In the genomic region with DNA sequence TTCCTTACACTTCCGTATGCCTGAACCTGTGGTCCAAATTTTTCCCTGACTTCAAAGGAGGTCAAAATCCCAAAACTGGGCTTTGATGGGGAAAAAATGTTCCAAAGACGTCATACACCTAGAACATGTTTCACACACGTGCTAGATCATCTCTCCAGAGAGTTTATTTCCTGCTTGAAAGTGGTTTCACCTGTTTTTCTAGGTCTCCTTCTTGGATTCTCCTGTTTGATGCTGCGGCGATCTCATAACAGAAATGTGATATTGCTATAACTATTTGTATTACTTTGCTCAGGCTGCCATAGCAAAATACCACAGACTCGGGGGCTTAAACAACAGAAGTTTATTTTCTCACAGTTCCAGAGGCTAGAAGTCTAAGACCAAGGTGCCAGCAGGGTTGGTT, we compare ENCODE assay signal across 24 cellular contexts. TPM values are rescaled to one million over a fixed set of nuclear protein-coding genes. Genes with fewer than 3 reads are reported as not detected.
DNase-seq lines count a peak whose midpoint lies in the region; FAIRE-seq and TF ChIP-seq lines count a peak whose summit lies in the region.
"Had no signal": no experiment of that assay in that cellular context is flagged by ENCODE, and none has a peak within 500 bp of the region (broad histone marks: within the 10 kb centered on the region; RNA-seq: fewer than 3 reads in every experiment).

No MANE protein-coding gene starts in this region.

- peaks cover 10% of the 10 kb centered on the region for H3K4me1 Mint-ChIP-seq in neural crest cell

- FAIRE-seq in kidney (lab: Jason Lieb, UNC), result no peak
- FAIRE-seq: GM12878, HepG2, K562 had no signal

- no peak overlapping the region for H3K4me3 Mint-ChIP-seq in neural crest cell
- H3K4me3 Mint-ChIP-seq: CD4-positive, CD25-positive, alpha-beta regulatory T cell; H9; HFFc6 had no signal

- peak overlapping the region; percentile 3 for H3K27ac Mint-ChIP-seq in neural crest cell (ENCODE audit: unreplicated experiment)
- H3K27ac Mint-ChIP-seq: CD4-positive, CD25-positive, alpha-beta regulatory T cell; HFFc6 had no signal

- H3K36me3 Mint-ChIP-seq in neural crest cell (ENCODE audit: low read depth), result no peaks in the 10 kb centered on the region
- H3K36me3 Mint-ChIP-seq: CD4-positive, CD25-positive, alpha-beta regulatory T cell had no signal

- peaks cover 0 to 4% of the 10 kb centered on the region in 2 donors for H3K4me1 ChIP-seq in kidney (ENCODE audit: control insufficient read depth in 1 of 2, insufficient read depth in 1 of 2, low read depth in 1 of 2, low read length in 2 of 2)

- no peak overlapping the region for H3K9ac ChIP-seq in kidney (ENCODE audit: low read length in 2 of 2)
- H3K9ac ChIP-seq: GM23248 had no signal

- intact Hi-C loops in kidney (cut with DNase I), result no loop called here

- H3K9me3 ChIP-seq in kidney (ENCODE audit: control insufficient read depth in 1 of 2, low read length in 2 of 2), result no peaks in the 10 kb centered on the region

- no peaks in the 10 kb centered on the region for H3K36me3 ChIP-seq in kidney (ENCODE audit: control insufficient read depth in 1 of 2, insufficient read depth in 2 of 2, low read length in 2 of 2)

- H3K27ac ChIP-seq in VCaP (peak overlapping the region; percentile 34; the same call in 1 of the 2 replicates), kidney (ENCODE audit: low read depth in 2 of 2, low read length in 2 of 2) (no peak overlapping the region)
- H3K27ac ChIP-seq: GM23248, SK-N-MC had no signal

- TF ChIP-seq CTCF in LNCaP clone FGC (IDR thresholded peaks at IDR 0.05; ENCODE audit: control insufficient read depth, extremely low read depth, insufficient read depth) (no peak), VCaP (conservative IDR thresholded peaks at IDR 0.05) (no peak), neural crest cell (conservative IDR thresholded peaks at IDR 0.05) (no peak), kidney (IDR thresholded peaks at IDR 0.05; ENCODE audit: borderline replicate concordance, extremely low read depth, insufficient read depth) (no peak)

- no peaks in the 10 kb centered on the region for H3K9me3 Mint-ChIP-seq in neural crest cell
- H3K9me3 Mint-ChIP-seq: CD4-positive, CD25-positive, alpha-beta regulatory T cell; H9; HFFc6 had no signal

- H3K4me3 ChIP-seq in LNCaP clone FGC (ENCODE audit: low read depth, low read length), result no peak overlapping the region
- H3K4me3 ChIP-seq in kidney (ENCODE audit: low read length in 2 of 2), result no peak overlapping the region
- H3K4me3 ChIP-seq: GM12878, GM23248, K562, SK-N-MC had no signal

- H3K27me3 Mint-ChIP-seq in neural crest cell (ENCODE audit: low read depth), result no peaks in the 10 kb centered on the region

- DNase-seq in LNCaP clone FGC (ENCODE audit: low read depth) (peak; percentile 30), neural crest cell (ENCODE audit: low read depth, low spot score) (no peak), UCSD-AML1 (lab: John Stamatoyannopoulos, UW; ENCODE audit: unreplicated experiment) (no peak), NCI-H345 treated with DMSO at 0.1 percent for 48 hours (lab: John Stamatoyannopoulos, UW; ENCODE audit: unreplicated experiment) (no peak), kidney (no peak)
- DNase-seq in stimulated activated CD4-positive, alpha-beta T cell treated with anti-CD3 and anti-CD28 coated beads, Interleukin-2, amount 100 ng/mL, for 48 hours, result no peak
- DNase-seq: CD4-positive, CD25-positive, alpha-beta regulatory T cell; DND-41; GM23248; H9; HFFc6; MM.1S; NCI-H1048; NCI-H1436 treated with DMSO at 0.1 percent for 48 hours; NCI-H2081; NCI-H2171 treated with DMSO at 0.1 percent for 48 hours; NCI-H446; NCI-H526 had no signal

RNA-seq across cellular contexts. Expression of a gene that starts 19.7 kb away (rescaled TPM):
- total RNA-seq in neural crest cell (3.4 and 3.8 TPM in 2 replicates), kidney (14.7 TPM)
- 6.7 TPM for polyA plus RNA-seq in kidney (ENCODE audit: insufficient read depth, low read depth, low replicate concordance)
- total RNA-seq: HepG2, HFFc6, K562 had no signal
- polyA plus RNA-seq: BJ, HepG2, K562 had no signal
